Comparison of ENCODE assay signal across 24 cellular contexts in the genomic region with DNA sequence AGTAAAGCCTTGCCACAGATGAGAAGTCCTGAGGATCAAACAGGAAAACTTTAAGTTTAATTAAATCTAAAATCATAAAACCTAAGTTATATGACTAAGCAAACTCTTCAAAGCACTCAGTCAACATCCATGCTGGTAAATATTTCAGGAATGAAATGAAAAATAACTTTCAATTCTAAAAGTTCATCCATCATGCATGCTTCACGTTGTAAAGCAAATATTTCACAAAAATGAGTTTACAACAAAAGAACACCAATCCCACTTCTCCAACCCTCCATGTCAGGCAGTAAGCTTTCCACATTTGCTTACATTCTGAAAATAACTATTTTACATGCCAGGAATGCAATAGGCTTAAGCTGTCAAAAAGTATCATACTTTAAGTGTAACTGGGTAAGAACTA. TPM values are rescaled to one million over a fixed set of nuclear protein-coding genes. Genes with fewer than 3 reads are reported as not detected.
A peak's percentile ranks its signal among the peaks of the same experiment; 100 is the strongest.
DNase-seq lines count a peak whose midpoint lies in the region; ATAC-seq, FAIRE-seq and TF ChIP-seq lines count a peak whose summit lies in the region.
"Had no signal": no experiment of that assay in that cellular context is flagged by ENCODE, and none has a peak within 500 bp of the region (broad histone marks: within the 10 kb centered on the region; RNA-seq: fewer than 3 reads in every experiment).

No MANE protein-coding gene starts in this region.

- CTCF ChIA-PET in HEK293T (lab: Yijun Ruan, JAX) = no interaction called here

- peak; percentile 3 for FAIRE-seq in G401.6 (lab: Jason Lieb, UNC)
- FAIRE-seq: HTR-8/SVneo, islet of Langerhans had no signal

- peak overlapping the region; percentile 49 for H3K27ac Mint-ChIP-seq in osteocyte (ENCODE audit: unreplicated experiment)
- H3K27ac Mint-ChIP-seq: activated CD8-positive, alpha-beta T cell treated with anti-CD3 and anti-CD28 coated beads, Interleukin-2, amount 10 ng/mL, durations not matched to agents 7 days and 5 days; B cell had no signal

- no peak overlapping the region for H3K4me3 Mint-ChIP-seq in osteocyte (ENCODE audit: unreplicated experiment)
- H3K4me3 Mint-ChIP-seq: activated CD8-positive, alpha-beta T cell treated with anti-CD3 and anti-CD28 coated beads, Interleukin-2, amount 10 ng/mL, durations not matched to agents 7 days and 5 days; B cell had no signal

- POLR2A ChIA-PET in HEK293T (lab: Yijun Ruan, JAX) = no interaction called here

- H3K9me3 Mint-ChIP-seq in osteocyte (ENCODE audit: unreplicated experiment) = no peaks in the 10 kb centered on the region

- H3K36me3 Mint-ChIP-seq in osteocyte (ENCODE audit: unreplicated experiment) = peaks cover 2% of the 10 kb centered on the region

- DNase-seq in fibroblast of the aortic adventitia (ENCODE audit: low read depth) = peak; percentile 49
- DNase-seq in osteocyte (ENCODE audit: extremely low spot score, unreplicated experiment) = no peak
- no peak for DNase-seq in DMS114 treated with DMSO at 0.1 percent for 48 hours (lab: John Stamatoyannopoulos, UW; ENCODE audit: unreplicated experiment)
- no peak for DNase-seq in HEK293T (ENCODE audit: extremely low spot score)
- DNase-seq: activated CD4-positive, alpha-beta T cell treated with anti-CD3 and anti-CD28 coated beads for 1 hour; activated CD8-positive, alpha-beta T cell treated with anti-CD3 and anti-CD28 coated beads, Interleukin-2, amount 10 ng/mL, durations not matched to agents 7 days and 5 days; activated gamma-delta T cell treated with Interleukin-2 at 50 U/mL for 16 hours; foreskin melanocyte; hypothalamus; NCI-H1694; NCI-H526 treated with DMSO at 0.1 percent for 48 hours; spleen; stimulated activated CD4-positive, alpha-beta T cell treated with anti-CD3 and anti-CD28 coated beads, Interleukin-4, amount 100 ng/mL, for 1 hour; stimulated activated naive CD4-positive, alpha-beta T cell treated with Interleukin-2 at 50 U/mL for 16 hours; thyroid gland had no signal

- H3K27ac ChIP-seq in VCaP = peak overlapping the region; percentile 2; the same call in 1 of the 2 replicates
- H3K27ac ChIP-seq: KMS-11, neutrophil, spleen had no signal

- no peak for TF ChIP-seq CTCF in VCaP (conservative IDR thresholded peaks at IDR 0.05)
- TF ChIP-seq CTCF in fibroblast of the aortic adventitia (IDR thresholded peaks at IDR 0.05; ENCODE audit: insufficient read depth, low read length) = no peak
- no peak for TF ChIP-seq CTCF in osteocyte (IDR thresholded peaks at IDR 0.05)

- ATAC-seq in GM18907 (IDR thresholded peaks at IDR 0.05; ENCODE audit: unreplicated experiment) (no peak), HG02885 (IDR thresholded peaks at IDR 0.05; ENCODE audit: poor library complexity, unreplicated experiment) (no peak)
- ATAC-seq: activated CD8-positive, alpha-beta T cell treated with anti-CD3 and anti-CD28 coated beads, Interleukin-2, amount 10 ng/mL, durations not matched to agents 7 days and 5 days had no signal

- H3K27me3 Mint-ChIP-seq in osteocyte (ENCODE audit: unreplicated experiment) = no peaks in the 10 kb centered on the region
- H3K27me3 Mint-ChIP-seq: B cell had no signal

- no peak overlapping the region for H3K4me3 ChIP-seq in fibroblast of the aortic adventitia (ENCODE audit: low read depth, low read length)
- H3K4me3 ChIP-seq: spleen, thyroid gland had no signal

- H3K4me1 Mint-ChIP-seq in osteocyte (ENCODE audit: unreplicated experiment) = peaks cover 54% of the 10 kb centered on the region

TF ChIP-seq in HEK293T, 16 proteins besides CTCF, POLR2A, EP300 and RAD21:
- TF ChIP-seq HDGF (IDR thresholded peaks at IDR 0.05; ENCODE audit: borderline replicate concordance) (no peak), NFRKB (IDR thresholded peaks at IDR 0.05) (no peak), ELF4 (IDR thresholded peaks at IDR 0.05) (no peak), FOXA1 (IDR thresholded peaks at IDR 0.05) (no peak), CTBP1 (IDR thresholded peaks at IDR 0.05; ENCODE audit: borderline replicate concordance) (no peak), TARDBP (IDR thresholded peaks at IDR 0.05) (no peak), L3MBTL2 (conservative IDR thresholded peaks at IDR 0.05) (no peak), SUZ12 (IDR thresholded peaks at IDR 0.05) (no peak), BHLHE40 (IDR thresholded peaks at IDR 0.05; ENCODE audit: borderline replicate concordance) (no peak)
- TF ChIP-seq, protein P1, sequence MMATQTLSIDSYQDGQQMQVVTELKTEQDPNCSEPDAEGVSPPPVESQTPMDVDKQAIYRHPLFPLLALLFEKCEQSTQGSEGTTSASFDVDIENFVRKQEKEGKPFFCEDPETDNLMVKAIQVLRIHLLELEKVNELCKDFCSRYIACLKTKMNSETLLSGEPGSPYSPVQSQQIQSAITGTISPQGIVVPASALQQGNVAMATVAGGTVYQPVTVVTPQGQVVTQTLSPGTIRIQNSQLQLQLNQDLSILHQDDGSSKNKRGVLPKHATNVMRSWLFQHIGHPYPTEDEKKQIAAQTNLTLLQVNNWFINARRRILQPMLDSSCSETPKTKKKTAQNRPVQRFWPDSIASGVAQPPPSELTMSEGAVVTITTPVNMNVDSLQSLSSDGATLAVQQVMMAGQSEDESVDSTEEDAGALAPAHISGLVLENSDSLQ (IDR thresholded peaks at IDR 0.05) = no peak
TF ChIP-seq in HEK293T: peak in this region for 0.

RNA-seq across cellular contexts. Expression of a gene that starts 16.8 kb away (rescaled TPM):
- total RNA-seq in fibroblast of the aortic adventitia (ENCODE audit: low replicate concordance) = 404 and 722 TPM in 2 replicates
- 698 and 749 TPM in 2 replicates for total RNA-seq in osteocyte
